ENCODE assay signal across 10 cellular contexts in the genomic region with DNA sequence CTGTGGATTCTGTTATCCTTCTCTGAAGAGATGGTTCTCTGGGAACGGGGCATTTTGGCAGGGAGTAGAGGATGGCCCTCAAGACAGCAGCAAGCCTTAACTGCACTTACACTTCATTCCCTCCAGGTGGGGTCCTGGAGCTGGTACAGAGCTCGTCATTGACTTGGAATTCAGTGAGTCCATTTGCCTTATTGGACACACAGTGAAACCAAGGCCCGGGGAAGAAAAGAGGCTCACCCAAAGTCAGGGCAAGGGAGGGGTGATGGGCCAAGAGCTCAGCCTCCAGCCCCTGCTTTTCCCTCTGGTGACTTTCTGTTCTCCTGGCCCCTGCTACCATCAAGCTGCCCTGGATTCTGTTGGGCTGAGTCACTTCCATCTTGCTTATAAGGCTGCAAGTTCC.
A peak's percentile ranks its signal among the peaks of the same experiment; 100 is the strongest.
DNase-seq lines count a peak whose midpoint lies in the region; ATAC-seq and TF ChIP-seq lines count a peak whose summit lies in the region.
"Had no signal": no experiment of that assay in that cellular context is flagged by ENCODE, and none has a peak within 500 bp of the region (broad histone marks: within the 10 kb centered on the region; RNA-seq: fewer than 3 reads in every experiment).

No MANE protein-coding gene starts in this region.

- no peaks in the 10 kb centered on the region for H3K9me3 ChIP-seq in cardiac muscle cell (ENCODE audit: low read depth)
- no peaks in the 10 kb centered on the region; the same call in none of the 2 replicates for H3K9me3 ChIP-seq in MG63
- H3K9me3 ChIP-seq: thyroid gland had no signal

- intact Hi-C loops in Right ventricle myocardium superior (cut with DNase I): no loop called here

- H3K27ac ChIP-seq in cardiac muscle cell: no peak overlapping the region
- H3K27ac ChIP-seq: epithelial cell of prostate, thyroid gland had no signal

- H3K4me1 ChIP-seq in cardiac muscle cell (ENCODE audit: low read depth): no peaks in the 10 kb centered on the region

- ATAC-seq in Right ventricle myocardium superior (ENCODE audit: poor library complexity): no peak
- no peak for ATAC-seq in HG03196 (IDR thresholded peaks at IDR 0.05; ENCODE audit: unreplicated experiment)

- peak; percentile 29 to 82 for DNase-seq in cardiac muscle cell (ENCODE audit: low read depth in 1 of 2, low spot score in 1 of 2)
- no peak for DNase-seq in Right ventricle myocardium superior
- DNase-seq in MG63: peak; percentile 82
- no peak for DNase-seq in kidney epithelial cell (ENCODE audit: low read depth)
- no peak for DNase-seq in NCI-H187 treated with DMSO at 0.1 percent for 48 hours (lab: John Stamatoyannopoulos, UW)
- no peak for DNase-seq in globus pallidus (ENCODE audit: low spot score)

- H3K36me3 ChIP-seq in cardiac muscle cell: no peaks in the 10 kb centered on the region
- no peaks in the 10 kb centered on the region for H3K36me3 ChIP-seq in MG63
- no peaks in the 10 kb centered on the region for H3K36me3 ChIP-seq in kidney epithelial cell (ENCODE audit: control insufficient read depth, insufficient read depth, low read length)
- H3K36me3 ChIP-seq: thyroid gland had no signal

- TF ChIP-seq CTCF in cardiac muscle cell (IDR thresholded peaks at IDR 0.05; ENCODE audit: low read depth, low read length): peak; percentile 72
- TF ChIP-seq CTCF in WI38 (IDR thresholded peaks at IDR 0.05; ENCODE audit: low read depth, low read length): peak; percentile 80
- peak; percentile 59 for TF ChIP-seq CTCF in kidney epithelial cell (IDR thresholded peaks at IDR 0.05; ENCODE audit: insufficient read depth, low read length, poor library complexity, severe bottlenecking)

- H3K4me3 ChIP-seq in cardiac muscle cell: no peak overlapping the region
- no peak overlapping the region for H3K4me3 ChIP-seq in MG63
- no peak overlapping the region for H3K4me3 ChIP-seq in WI38 (ENCODE audit: low read depth, low read length)
- H3K4me3 ChIP-seq in kidney epithelial cell (ENCODE audit: low read depth, low read length): no peak overlapping the region
- H3K4me3 ChIP-seq: thyroid gland had no signal

- H3K27me3 ChIP-seq in cardiac muscle cell (peaks cover 12% of the 10 kb centered on the region), MG63 (no peaks in the 10 kb centered on the region), kidney epithelial cell (ENCODE audit: control insufficient read depth, insufficient read depth, low read length) (peaks cover 7% of the 10 kb centered on the region)
- H3K27me3 ChIP-seq: thyroid gland had no signal

Comparison
In these comparisons a context has a peak if more than half of its experiments do, and no peak if none do; other contexts are left out.
1. DNase-seq: peak in cardiac muscle cell (2 of 2) and MG63 (single experiment); none in Right ventricle myocardium superior (single experiment), kidney epithelial cell (single experiment), NCI-H187 treated with DMSO at 0.1 percent for 48 hours (single experiment) and globus pallidus (single experiment).
2. Peak in every context shown above with its lines, with median percentiles within 50 percentile points of each other: CTCF ChIP-seq.